ENCODE assay signal across 13 cellular contexts in the genomic region with DNA sequence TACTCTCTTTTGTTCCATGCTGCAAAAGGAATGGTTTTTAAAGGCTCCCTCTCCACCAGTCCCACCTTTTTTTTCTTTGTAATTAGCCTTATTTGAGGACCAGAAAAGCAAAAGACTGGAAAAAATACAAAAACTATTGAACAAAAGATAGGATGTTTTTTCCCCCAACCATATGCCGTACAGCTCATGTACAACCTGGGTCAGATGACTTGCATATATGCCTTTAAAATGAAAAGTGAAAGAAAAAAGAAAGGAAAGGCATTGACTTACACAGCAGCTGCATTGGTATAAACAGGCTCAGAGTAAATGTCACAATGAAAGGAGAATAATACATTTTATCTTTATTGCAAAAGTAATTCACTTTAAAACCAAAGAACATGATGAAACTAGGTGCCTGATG.
A peak's percentile ranks its signal among the peaks of the same experiment; 100 is the strongest.
DNase-seq lines count a peak whose midpoint lies in the region; ATAC-seq and TF ChIP-seq lines count a peak whose summit lies in the region.
"Had no signal": no experiment of that assay in that cellular context is flagged by ENCODE, and none has a peak within 500 bp of the region (broad histone marks: within the 10 kb centered on the region; RNA-seq: fewer than 3 reads in every experiment).

No MANE protein-coding gene starts in this region.

- no peaks in the 10 kb centered on the region for H3K79me2 ChIP-seq in Loucy (ENCODE audit: insufficient read depth, low read length)

- peak overlapping the region; percentile 37 for H3K4me3 ChIP-seq in Loucy (ENCODE audit: low read length, poor library complexity, severe bottlenecking)
- H3K4me3 ChIP-seq: colonic mucosa had no signal

- peak overlapping the region; percentile 82 for H3K4me3 Mint-ChIP-seq in natural killer cell

- no peaks in the 10 kb centered on the region for H3F3A ChIP-seq in Loucy (ENCODE audit: low read depth)

- no peaks in the 10 kb centered on the region for H3K27me3 Mint-ChIP-seq in natural killer cell (ENCODE audit: low read depth in 2 of 2)

- no peaks in the 10 kb centered on the region for H3K9me3 ChIP-seq in Loucy (ENCODE audit: insufficient read depth, low read depth, low read length)
- H3K9me3 ChIP-seq: colonic mucosa had no signal

- peak overlapping the region; percentile 44 for H3K9ac ChIP-seq in Loucy (ENCODE audit: low read depth, low read length, poor library complexity, severe bottlenecking)

- peak overlapping the region; percentile 64 for H3K4me2 ChIP-seq in Loucy (ENCODE audit: low read depth, low read length, poor library complexity, severe bottlenecking)

- peaks cover 8% of the 10 kb centered on the region for H3K36me3 Mint-ChIP-seq in natural killer cell

- H3K4me1 ChIP-seq in Loucy (ENCODE audit: insufficient read depth, low read length, poor library complexity, severe bottlenecking), result peaks cover 8% of the 10 kb centered on the region
- H3K4me1 ChIP-seq: colonic mucosa had no signal

- H2AFZ ChIP-seq in Loucy (ENCODE audit: low read length), result peak overlapping the region; percentile 91

- H3K27me3 ChIP-seq in Loucy (ENCODE audit: insufficient read depth, low read length, poor library complexity, severe bottlenecking), result no peaks in the 10 kb centered on the region
- H3K27me3 ChIP-seq: colonic mucosa had no signal

- no peaks in the 10 kb centered on the region for H3K36me3 ChIP-seq in Loucy (ENCODE audit: insufficient read depth, low read length)
- H3K36me3 ChIP-seq: colonic mucosa had no signal

- peaks cover 13 to 16% of the 10 kb centered on the region in 2 donors for H3K4me1 Mint-ChIP-seq in natural killer cell

- TF ChIP-seq CTCF in Loucy (conservative IDR thresholded peaks at IDR 0.05; ENCODE audit: low read length), result no peak
- no peak for TF ChIP-seq CTCF in natural killer cell (IDR thresholded peaks at IDR 0.05)

- no peaks in the 10 kb centered on the region for H3K9me2 ChIP-seq in Loucy (replicated peaks; ENCODE audit: low read depth, low read length)

- DNase-seq in NOMO-1 treated with DMSO at 0.1 percent for 48 hours (lab: John Stamatoyannopoulos, UW; ENCODE audit: unreplicated experiment) (peak; percentile 17), NOMO-1 treated with dmso at 0.1 percent for 144 hours (lab: John Stamatoyannopoulos, UW; ENCODE audit: unreplicated experiment) (no peak), natural killer cell (no peak), superior temporal gyrus (ENCODE audit: extremely low spot score) (no peak), LoVo (ENCODE audit: low spot score) (no peak), DMS153 (lab: John Stamatoyannopoulos, UW) (no peak)
- DNase-seq: ACHN; colonic mucosa; naive B cell; NCI-H1436 treated with DMSO at 0.1 percent for 48 hours; stimulated activated CD4-positive, alpha-beta T cell treated with anti-CD3 and anti-CD28 coated beads, Interleukin-2, amount 100 ng/mL, for 48 hours had no signal

- H4K20me1 ChIP-seq in Loucy (ENCODE audit: insufficient read depth, low read length, poor library complexity, severe bottlenecking), result no peaks in the 10 kb centered on the region

- intact Hi-C loops in natural killer cell (cut with micrococcal nuclease), result no loop called here

- ATAC-seq in GM21576 (IDR thresholded peaks at IDR 0.05; ENCODE audit: unreplicated experiment) (peak; percentile 65), natural killer cell (peak; percentile 83 to 92 (median 91))

- H3K27ac Mint-ChIP-seq in natural killer cell, result peak overlapping the region; percentile 85 to 88

- no peaks in the 10 kb centered on the region for H3K9me3 Mint-ChIP-seq in natural killer cell
